ENCODE assay signal across 22 cellular contexts in the genomic region with DNA sequence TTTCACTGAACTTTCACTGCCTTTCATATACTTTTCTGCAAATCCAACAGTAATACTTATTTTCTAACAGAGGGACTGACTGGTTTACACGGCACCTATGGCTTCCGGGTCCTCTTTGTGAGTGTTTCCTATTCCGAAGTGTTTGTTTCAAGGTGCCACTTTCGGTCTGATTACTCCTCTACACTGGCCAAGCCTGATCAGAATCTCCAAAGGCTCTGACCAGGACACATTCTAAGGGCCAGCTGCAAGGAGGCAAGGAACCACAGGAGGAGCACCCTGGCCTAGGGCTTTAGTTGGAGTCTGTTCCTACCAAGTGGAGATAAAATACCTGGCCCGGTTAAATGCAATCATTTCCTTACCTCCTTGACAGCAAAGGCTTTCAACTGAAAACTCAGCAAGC.
DNase-seq lines count a peak whose midpoint lies in the region; ATAC-seq, FAIRE-seq and TF ChIP-seq lines count a peak whose summit lies in the region.
"Had no signal": no experiment of that assay in that cellular context is flagged by ENCODE, and none has a peak within 500 bp of the region (broad histone marks: within the 10 kb centered on the region; RNA-seq: fewer than 3 reads in every experiment).

No MANE protein-coding gene starts in this region.

- H3K4me1 Mint-ChIP-seq in activated CD4-positive, alpha-beta T cell treated with anti-CD3 and anti-CD28 coated beads, Interleukin-2, amount 10 ng/mL, durations not matched to agents 24 days and 14 days = no peaks in the 10 kb centered on the region
- H3K4me1 Mint-ChIP-seq in astrocyte (ENCODE audit: low read depth, unreplicated experiment) = peaks cover 9% of the 10 kb centered on the region

- WGBS in lung, 2 donors = 74 to 80% methylated on average over 5 of the region's 5 CpGs

- peak; percentile 33 for DNase-seq in activated CD4-positive, alpha-beta T cell treated with anti-CD3 and anti-CD28 coated beads, Interleukin-2, amount 10 ng/mL, durations not matched to agents 24 days and 14 days
- no peak for DNase-seq in activated CD4-positive, alpha-beta T cell treated with anti-CD3 and anti-CD28 coated beads for 4 hours
- DNase-seq in astrocyte (ENCODE audit: low read depth) (no peak), lung (ENCODE audit: low spot score) (no peak), H7 (no peak)
- no peak for DNase-seq in activated naive CD4-positive, alpha-beta T cell treated with anti-CD3 and anti-CD28 coated beads, Interleukin-2, amount 50 U/mL, for 72 hours (ENCODE audit: low spot score in 2 of 2)
- DNase-seq: Calu3, DND-41, KBM-7, NCI-H1105 treated with DMSO at 0.1 percent for 48 hours, NCI-H146, NCI-H1930, NCI-H2107, NCI-H446, NCI-H774, RPMI8226, SHP77 had no signal

- H3K36me3 Mint-ChIP-seq in activated CD4-positive, alpha-beta T cell treated with anti-CD3 and anti-CD28 coated beads, Interleukin-2, amount 10 ng/mL, durations not matched to agents 24 days and 14 days (ENCODE audit: low read depth) = no peaks in the 10 kb centered on the region
- peaks cover 2% of the 10 kb centered on the region for H3K36me3 Mint-ChIP-seq in astrocyte (ENCODE audit: low read depth, unreplicated experiment)
- no peaks in the 10 kb centered on the region for H3K36me3 Mint-ChIP-seq in activated naive CD4-positive, alpha-beta T cell treated with anti-CD3 and anti-CD28 coated beads, Interleukin-2, amount 50 U/mL, for 72 hours

- H3K9me3 ChIP-seq in astrocyte (ENCODE audit: insufficient read depth, low read depth, low read length) = no peaks in the 10 kb centered on the region
- no peaks in the 10 kb centered on the region for H3K9me3 ChIP-seq in lung (ENCODE audit: control insufficient read depth in 2 of 2, insufficient read depth in 1 of 2, low read length in 1 of 2)

- TF ChIP-seq CTCF in astrocyte (IDR thresholded peaks at IDR 0.05; ENCODE audit: insufficient read depth, low read depth, low read length) (no peak), lung (IDR thresholded peaks at IDR 0.05; ENCODE audit: control extremely low read depth, extremely low read depth) (no peak)

- H3K4me2 ChIP-seq in astrocyte (ENCODE audit: low read length) = no peak overlapping the region

- FAIRE-seq in astrocyte (lab: Jason Lieb, UNC) = no peak
- FAIRE-seq: GM12892, HTR-8/SVneo had no signal

- no peak overlapping the region for H3K4me3 Mint-ChIP-seq in activated CD4-positive, alpha-beta T cell treated with anti-CD3 and anti-CD28 coated beads, Interleukin-2, amount 10 ng/mL, durations not matched to agents 24 days and 14 days
- no peak overlapping the region for H3K4me3 Mint-ChIP-seq in astrocyte (ENCODE audit: unreplicated experiment)

- no peak overlapping the region for H3K9ac ChIP-seq in astrocyte (ENCODE audit: low read length)

- H3K27me3 ChIP-seq in astrocyte (ENCODE audit: insufficient read depth, low read length) (no peaks in the 10 kb centered on the region), lung (ENCODE audit: control insufficient read depth, insufficient read depth) (no peaks in the 10 kb centered on the region), H7 (ENCODE audit: control insufficient read depth, insufficient read depth, low read length) (no peaks in the 10 kb centered on the region)

- no peaks in the 10 kb centered on the region for H3K36me3 ChIP-seq in astrocyte (ENCODE audit: insufficient read depth, low read length)
- H3K36me3 ChIP-seq in lung (ENCODE audit: control insufficient read depth in 2 of 2, insufficient read depth in 2 of 2, low read length in 2 of 2) = no peaks in the 10 kb centered on the region
- H3K36me3 ChIP-seq in H7 (replicated peaks; ENCODE audit: control insufficient read depth, insufficient read depth, low read length) = no peaks in the 10 kb centered on the region

- peaks cover 82% of the 10 kb centered on the region for H3K79me2 ChIP-seq in astrocyte (ENCODE audit: insufficient read depth, low read length)

- no peak overlapping the region for H3K27ac Mint-ChIP-seq in activated CD4-positive, alpha-beta T cell treated with anti-CD3 and anti-CD28 coated beads, Interleukin-2, amount 10 ng/mL, durations not matched to agents 24 days and 14 days
- peak overlapping the region; percentile 48 for H3K27ac Mint-ChIP-seq in astrocyte (ENCODE audit: unreplicated experiment)
- H3K27ac Mint-ChIP-seq in activated naive CD4-positive, alpha-beta T cell treated with anti-CD3 and anti-CD28 coated beads, Interleukin-2, amount 50 U/mL, for 72 hours = no peak overlapping the region

- ATAC-seq in lung (ENCODE audit: insufficient read depth, low FRiP score) = peak; percentile 42
- ATAC-seq in HG02623 (IDR thresholded peaks at IDR 0.05; ENCODE audit: unreplicated experiment) = no peak
- no peak for ATAC-seq in activated naive CD4-positive, alpha-beta T cell treated with anti-CD3 and anti-CD28 coated beads, Interleukin-2, amount 50 U/mL, for 72 hours
- no peak for ATAC-seq in HG03520 (IDR thresholded peaks at IDR 0.05; ENCODE audit: unreplicated experiment)

- intact Hi-C loops in activated CD4-positive, alpha-beta T cell treated with anti-CD3 and anti-CD28 coated beads, Interleukin-2, amount 10 ng/mL, durations not matched to agents 24 days and 14 days (cut with micrococcal nuclease) = no loop called here

- H3K27me3 Mint-ChIP-seq in activated CD4-positive, alpha-beta T cell treated with anti-CD3 and anti-CD28 coated beads, Interleukin-2, amount 10 ng/mL, durations not matched to agents 24 days and 14 days = peaks cover 2% of the 10 kb centered on the region
- H3K27me3 Mint-ChIP-seq in astrocyte (ENCODE audit: low read depth, unreplicated experiment) = no peaks in the 10 kb centered on the region

- no peak overlapping the region for H3K27ac ChIP-seq in astrocyte (ENCODE audit: low read depth, low read length)
- H3K27ac ChIP-seq in lung (ENCODE audit: low read depth in 1 of 2, low read length in 1 of 2) = no peak overlapping the region
- H3K27ac ChIP-seq: 22Rv1 had no signal

- no peaks in the 10 kb centered on the region for H3K9me3 Mint-ChIP-seq in activated CD4-positive, alpha-beta T cell treated with anti-CD3 and anti-CD28 coated beads, Interleukin-2, amount 10 ng/mL, durations not matched to agents 24 days and 14 days
- no peaks in the 10 kb centered on the region for H3K9me3 Mint-ChIP-seq in astrocyte (ENCODE audit: unreplicated experiment)
- H3K9me3 Mint-ChIP-seq in activated naive CD4-positive, alpha-beta T cell treated with anti-CD3 and anti-CD28 coated beads, Interleukin-2, amount 50 U/mL, for 72 hours = no peaks in the 10 kb centered on the region

- H3K4me1 ChIP-seq in astrocyte (ENCODE audit: insufficient read depth, low read length) (peaks cover 6% of the 10 kb centered on the region), lung (ENCODE audit: control insufficient read depth in 2 of 2, insufficient read depth in 2 of 2, low read length in 2 of 2) (peaks cover 1 to 6% of the 10 kb centered on the region in 2 donors)

- peaks cover 23% of the 10 kb centered on the region for H4K20me1 ChIP-seq in astrocyte (ENCODE audit: insufficient read depth, low read length)

- no peak overlapping the region for H2AFZ ChIP-seq in astrocyte (ENCODE audit: low read depth, low read length)

- H3K4me3 ChIP-seq in astrocyte (ENCODE audit: insufficient read depth, low read depth, low read length) (no peak overlapping the region), lung (no peak overlapping the region), H7 (ENCODE audit: insufficient read depth, low read depth, low read length) (no peak overlapping the region)
